ENCODE assay signal across 13 cellular contexts in genomic region chr18:75167759-75168211, GRCh38. TPM values are rescaled to one million over a fixed set of nuclear protein-coding genes. Genes with fewer than 3 reads are reported as not detected.
A peak's percentile ranks its signal among the peaks of the same experiment; 100 is the strongest.
DNase-seq lines count a peak whose midpoint lies in the region; ATAC-seq and TF ChIP-seq lines count a peak whose summit lies in the region.
"Had no signal": no experiment of that assay in that cellular context is flagged by ENCODE, and none has a peak within 500 bp of the region (broad histone marks: within the 10 kb centered on the region; RNA-seq: fewer than 3 reads in every experiment).

No MANE protein-coding gene starts in this region.

- no peaks in the 10 kb centered on the region for H3K9me3 Mint-ChIP-seq in CD4-positive, alpha-beta T cell
- H3K9me3 Mint-ChIP-seq: activated T-cell treated with anti-CD3 and anti-CD28 coated beads, Interleukin-2, amount 50 U/mL, for 4 hours had no signal

- no peak overlapping the region for H3K4me3 Mint-ChIP-seq in CD4-positive, alpha-beta T cell
- H3K4me3 Mint-ChIP-seq: activated T-cell treated with anti-CD3 and anti-CD28 coated beads, Interleukin-2, amount 50 U/mL, for 4 hours had no signal

- TF ChIP-seq CTCF in CD4-positive, alpha-beta T cell (IDR thresholded peaks at IDR 0.05) = no peak

- no peak for TF ChIP-seq RAD21 in Ishikawa (IDR thresholded peaks at IDR 0.05; ENCODE audit: low read depth)

- no peak overlapping the region for H3K27ac ChIP-seq in ACC112 (ENCODE audit: low read depth, low read length)
- H3K27ac ChIP-seq in CD4-positive, alpha-beta T cell (ENCODE audit: low read depth, low read length) = no peak overlapping the region

- H3K9me3 ChIP-seq in CD4-positive, alpha-beta T cell (ENCODE audit: control insufficient read depth, low read length) = no peaks in the 10 kb centered on the region

- no peaks in the 10 kb centered on the region for H3K36me3 Mint-ChIP-seq in CD4-positive, alpha-beta T cell (ENCODE audit: low read depth)

- H3K4me3 ChIP-seq in ACC112 (ENCODE audit: low read depth, low read length) = peak overlapping the region; percentile 47; the same call in 1 of the 2 replicates

- no peak for TF ChIP-seq EP300 in Ishikawa (IDR thresholded peaks at IDR 0.05; ENCODE audit: borderline replicate concordance)

- CTCF ChIA-PET in CD4-positive, alpha-beta T cell (lab: Charles Lee) = no interaction called here

- no peaks in the 10 kb centered on the region for H3K27me3 ChIP-seq in ACC112 (ENCODE audit: insufficient read depth, low read length)
- H3K27me3 ChIP-seq in CD4-positive, alpha-beta T cell (ENCODE audit: control insufficient read depth, insufficient read depth, low read length) = no peaks in the 10 kb centered on the region

- peaks cover 3% of the 10 kb centered on the region for H3K27me3 Mint-ChIP-seq in CD4-positive, alpha-beta T cell

- peak; percentile 14 for DNase-seq in dermis blood vessel endothelial cell
- peak; percentile 2 for DNase-seq in midbrain (lab: John Stamatoyannopoulos, UW)
- DNase-seq in putamen (ENCODE audit: low spot score) = no peak
- DNase-seq in CD4-positive, alpha-beta T cell = no peak
- no peak for DNase-seq in KG1 (lab: John Stamatoyannopoulos, UW)
- DNase-seq: activated T-cell treated with anti-CD3 and anti-CD28 coated beads, Interleukin-2, amount 50 U/mL, for 4 hours; AML-193; effector CD4-positive, alpha-beta T cell; NCI-H1694 treated with DMSO at 0.1 percent for 48 hours had no signal

- no peak for ATAC-seq in CD4-positive, alpha-beta T cell (ENCODE audit: poor library complexity)
- no peak for ATAC-seq in GM18520 (IDR thresholded peaks at IDR 0.05; ENCODE audit: unreplicated experiment)
- ATAC-seq: activated T-cell treated with anti-CD3 and anti-CD28 coated beads, Interleukin-2, amount 50 U/mL, for 4 hours; SK-N-SH treated with all-trans-retinoic acid at 6 μM for 48 hours had no signal

- H3K4me1 ChIP-seq in ACC112 (ENCODE audit: control insufficient read depth, insufficient read depth, low read length, unreplicated experiment) = no peaks in the 10 kb centered on the region

- no peak overlapping the region for H3K27ac Mint-ChIP-seq in CD4-positive, alpha-beta T cell

- H3K36me3 ChIP-seq in ACC112 (ENCODE audit: insufficient read depth, low read length) = no peaks in the 10 kb centered on the region

- intact Hi-C loops in CD4-positive, alpha-beta T cell (cut with DNase I, micrococcal nuclease) = no loop called here

- H3K79me2 ChIP-seq in ACC112 (ENCODE audit: control insufficient read depth, insufficient read depth, low read length, unreplicated experiment) = no peaks in the 10 kb centered on the region

- H3K4me1 Mint-ChIP-seq in CD4-positive, alpha-beta T cell (ENCODE audit: low read depth) = no peaks in the 10 kb centered on the region

- H2AFZ ChIP-seq in ACC112 (ENCODE audit: low read length, unreplicated experiment) = peak overlapping the region; percentile 53

- POLR2A ChIA-PET in CD4-positive, alpha-beta T cell (lab: Charles Lee) = no interaction called here

TF ChIP-seq in Ishikawa, 13 proteins besides CTCF, POLR2A, EP300 and RAD21:
- TF ChIP-seq TCF12 (IDR thresholded peaks at IDR 0.05; ENCODE audit: low read depth) = 0 out of 2 replicates have a peak, but pooled peaks have one; percentile 8
- TF ChIP-seq YY1 (IDR thresholded peaks at IDR 0.05; ENCODE audit: low read depth) = no peak
- TF ChIP-seq TEAD4 (IDR thresholded peaks at IDR 0.05) = no peak
- TF ChIP-seq REST (IDR thresholded peaks at IDR 0.05; ENCODE audit: low read depth) = no peak
- TF ChIP-seq NFIC (IDR thresholded peaks at IDR 0.05) = peak; percentile 69
- no peak for TF ChIP-seq USF1 (IDR thresholded peaks at IDR 0.05)
- peak; percentile 82 for TF ChIP-seq ZBTB7A (IDR thresholded peaks at IDR 0.05; ENCODE audit: low read depth)
- no peak for TF ChIP-seq CREB1 (IDR thresholded peaks at IDR 0.05; ENCODE audit: low read depth)

RNA-seq across cellular contexts. Expression of gene PTGR3, which starts 41.2 kb away (rescaled TPM):
- total RNA-seq in dermis blood vessel endothelial cell = 21.1 and 23.0 TPM in 2 replicates
- 10 to 100 TPM; 14.1 to 14.3 TPM for total RNA-seq in CD4-positive, alpha-beta T cell

RNA-seq across cellular contexts. Expression of gene TSHZ1, which starts 42.8 kb away (rescaled TPM):
- 10.0 and 15.0 TPM in 2 replicates for total RNA-seq in dermis blood vessel endothelial cell
- 10 to 100 TPM; 19.9 to 21.5 TPM for total RNA-seq in CD4-positive, alpha-beta T cell

Comparison
In these comparisons a context has a peak if more than half of its experiments do, and no peak if none do; other contexts are left out.
1. DNase-seq: peak in dermis blood vessel endothelial cell (single experiment) and midbrain (single experiment); none in putamen (single experiment), CD4-positive, alpha-beta T cell (0 of 10) and KG1 (single experiment).